In the genomic region with DNA sequence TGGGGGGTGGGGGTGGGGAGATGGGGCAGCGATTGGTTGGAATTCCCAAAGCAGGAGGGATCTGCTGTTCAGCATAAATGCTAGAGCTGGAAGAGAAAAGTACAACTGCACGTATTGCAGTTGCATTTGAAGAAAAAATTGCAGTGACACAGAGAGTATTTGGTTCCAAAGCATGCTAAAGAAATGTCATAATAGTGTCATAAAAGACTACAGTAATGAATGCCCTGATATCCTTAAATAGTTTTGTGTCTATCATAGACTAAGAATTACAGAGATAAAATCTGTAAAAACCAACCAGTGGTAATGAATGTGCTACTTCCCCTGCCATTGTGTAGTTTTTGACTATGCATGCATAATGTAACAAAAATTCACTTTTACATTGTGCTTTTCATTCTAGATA, we compare ENCODE assay signal across 22 cellular contexts.
"Had no signal": no experiment of that assay in that cellular context is flagged by ENCODE, and none has a peak within 500 bp of the region (broad histone marks: within the 10 kb centered on the region; RNA-seq: fewer than 3 reads in every experiment).

No MANE protein-coding gene starts in this region.

- H3K9me3 ChIP-seq: colonic mucosa, esophagus squamous epithelium, gastrocnemius medialis, left lung, lower lobe of right lung, mucosa of descending colon had no signal

- H3K27me3 ChIP-seq: colonic mucosa, esophagus squamous epithelium, gastrocnemius medialis, heart right ventricle, left lung had no signal

- H3K27ac ChIP-seq: colonic mucosa, epithelial cell of prostate, esophagus squamous epithelium, gastrocnemius medialis, heart right ventricle, left lung, lower lobe of right lung had no signal

- ATAC-seq: effector memory CD8-positive, alpha-beta T cell; esophagus mucosa; gastrocnemius medialis; heart right ventricle; left cardiac atrium; left lung; left ventricle myocardium superior; lower lobe of right lung; mucosa of descending colon had no signal

- H3K36me3 ChIP-seq: colonic mucosa, esophagus squamous epithelium, gastrocnemius medialis, heart right ventricle, left lung, lower lobe of right lung had no signal

- DNase-seq: colonic mucosa; cortex of kidney; effector CD8-positive, alpha-beta T cell; effector memory CD8-positive, alpha-beta T cell; endodermal cell; erythroblast; esophagus squamous epithelium; foreskin fibroblast; foreskin melanocyte; gastrocnemius medialis; glutamatergic neuron; head of caudate nucleus; heart right ventricle; hippocampal formation; left cardiac atrium; left lung; left ventricle myocardium superior; lower lobe of right lung; mesenchymal stem cell; mucosa of descending colon had no signal

- H3K4me3 ChIP-seq: colonic mucosa, esophagus squamous epithelium, gastrocnemius medialis, heart right ventricle, left lung, lower lobe of right lung, mucosa of descending colon had no signal
